2 cellular contexts compared by ENCODE assay signal in genomic region chr1:236495359-236496120, GRCh38.
TF ChIP-seq lines count a peak whose summit lies in the region.

No MANE protein-coding gene starts in this region.

TF ChIP-seq in A549, 52 proteins besides CTCF, POLR2A, EP300 and RAD21:
- TF ChIP-seq, protein P1, sequence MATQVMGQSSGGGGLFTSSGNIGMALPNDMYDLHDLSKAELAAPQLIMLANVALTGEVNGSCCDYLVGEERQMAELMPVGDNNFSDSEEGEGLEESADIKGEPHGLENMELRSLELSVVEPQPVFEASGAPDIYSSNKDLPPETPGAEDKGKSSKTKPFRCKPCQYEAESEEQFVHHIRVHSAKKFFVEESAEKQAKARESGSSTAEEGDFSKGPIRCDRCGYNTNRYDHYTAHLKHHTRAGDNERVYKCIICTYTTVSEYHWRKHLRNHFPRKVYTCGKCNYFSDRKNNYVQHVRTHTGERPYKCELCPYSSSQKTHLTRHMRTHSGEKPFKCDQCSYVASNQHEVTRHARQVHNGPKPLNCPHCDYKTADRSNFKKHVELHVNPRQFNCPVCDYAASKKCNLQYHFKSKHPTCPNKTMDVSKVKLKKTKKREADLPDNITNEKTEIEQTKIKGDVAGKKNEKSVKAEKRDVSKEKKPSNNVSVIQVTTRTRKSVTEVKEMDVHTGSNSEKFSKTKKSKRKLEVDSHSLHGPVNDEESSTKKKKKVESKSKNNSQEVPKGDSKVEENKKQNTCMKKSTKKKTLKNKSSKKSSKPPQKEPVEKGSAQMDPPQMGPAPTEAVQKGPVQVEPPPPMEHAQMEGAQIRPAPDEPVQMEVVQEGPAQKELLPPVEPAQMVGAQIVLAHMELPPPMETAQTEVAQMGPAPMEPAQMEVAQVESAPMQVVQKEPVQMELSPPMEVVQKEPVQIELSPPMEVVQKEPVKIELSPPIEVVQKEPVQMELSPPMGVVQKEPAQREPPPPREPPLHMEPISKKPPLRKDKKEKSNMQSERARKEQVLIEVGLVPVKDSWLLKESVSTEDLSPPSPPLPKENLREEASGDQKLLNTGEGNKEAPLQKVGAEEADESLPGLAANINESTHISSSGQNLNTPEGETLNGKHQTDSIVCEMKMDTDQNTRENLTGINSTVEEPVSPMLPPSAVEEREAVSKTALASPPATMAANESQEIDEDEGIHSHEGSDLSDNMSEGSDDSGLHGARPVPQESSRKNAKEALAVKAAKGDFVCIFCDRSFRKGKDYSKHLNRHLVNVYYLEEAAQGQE (IDR thresholded peaks at IDR 0.05) = no peak
- TF ChIP-seq POLR2AphosphoS2 (conservative IDR thresholded peaks at IDR 0.05; ENCODE audit: low read length) (no peak), MYC (IDR thresholded peaks at IDR 0.05; ENCODE audit: borderline replicate concordance, low read length) (no peak), BCL3 (IDR thresholded peaks at IDR 0.05) (no peak), KDM5A (IDR thresholded peaks at IDR 0.05) (no peak), FOXS1 (CRISPR knock-in tag; IDR thresholded peaks at IDR 0.05) (no peak), ZFP36 (IDR thresholded peaks at IDR 0.05; ENCODE audit: borderline replicate concordance, partially characterized antibody) (no peak), JUN (IDR thresholded peaks at IDR 0.05) (no peak), HOXA7 (CRISPR knock-in tag; IDR thresholded peaks at IDR 0.05) (no peak), SMC3 (IDR thresholded peaks at IDR 0.05) (no peak), HDAC2 (IDR thresholded peaks at IDR 0.05) (no peak), RARB (CRISPR knock-in tag; IDR thresholded peaks at IDR 0.05) (no peak), KDM1A (IDR thresholded peaks at IDR 0.05; ENCODE audit: low read depth) (no peak), HMGXB4 (CRISPR knock-in tag; IDR thresholded peaks at IDR 0.05; ENCODE audit: borderline replicate concordance) (no peak), USF2 (IDR thresholded peaks at IDR 0.05) (no peak), CBX2 (IDR thresholded peaks at IDR 0.05; ENCODE audit: borderline replicate concordance, low read depth) (no peak)
- TF ChIP-seq, protein P2, sequence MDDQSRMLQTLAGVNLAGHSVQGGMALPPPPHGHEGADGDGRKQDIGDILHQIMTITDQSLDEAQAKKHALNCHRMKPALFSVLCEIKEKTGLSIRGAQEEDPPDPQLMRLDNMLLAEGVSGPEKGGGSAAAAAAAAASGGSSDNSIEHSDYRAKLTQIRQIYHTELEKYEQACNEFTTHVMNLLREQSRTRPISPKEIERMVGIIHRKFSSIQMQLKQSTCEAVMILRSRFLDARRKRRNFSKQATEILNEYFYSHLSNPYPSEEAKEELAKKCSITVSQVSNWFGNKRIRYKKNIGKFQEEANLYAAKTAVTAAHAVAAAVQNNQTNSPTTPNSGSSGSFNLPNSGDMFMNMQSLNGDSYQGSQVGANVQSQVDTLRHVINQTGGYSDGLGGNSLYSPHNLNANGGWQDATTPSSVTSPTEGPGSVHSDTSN (IDR thresholded peaks at IDR 0.05) = no peak
- TF ChIP-seq, protein P3, sequence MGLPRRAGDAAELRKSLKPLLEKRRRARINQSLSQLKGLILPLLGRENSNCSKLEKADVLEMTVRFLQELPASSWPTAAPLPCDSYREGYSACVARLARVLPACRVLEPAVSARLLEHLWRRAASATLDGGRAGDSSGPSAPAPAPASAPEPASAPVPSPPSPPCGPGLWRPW (IDR thresholded peaks at IDR 0.05) = no peak
TF ChIP-seq in A549: peak in this region for 0.

TF ChIP-seq in GM12878, 131 proteins besides CTCF, POLR2A, EP300 and RAD21:
- no peak for TF ChIP-seq TCF12 (IDR thresholded peaks at IDR 0.05; ENCODE audit: low read depth, low read length)
- TF ChIP-seq, protein P4, sequence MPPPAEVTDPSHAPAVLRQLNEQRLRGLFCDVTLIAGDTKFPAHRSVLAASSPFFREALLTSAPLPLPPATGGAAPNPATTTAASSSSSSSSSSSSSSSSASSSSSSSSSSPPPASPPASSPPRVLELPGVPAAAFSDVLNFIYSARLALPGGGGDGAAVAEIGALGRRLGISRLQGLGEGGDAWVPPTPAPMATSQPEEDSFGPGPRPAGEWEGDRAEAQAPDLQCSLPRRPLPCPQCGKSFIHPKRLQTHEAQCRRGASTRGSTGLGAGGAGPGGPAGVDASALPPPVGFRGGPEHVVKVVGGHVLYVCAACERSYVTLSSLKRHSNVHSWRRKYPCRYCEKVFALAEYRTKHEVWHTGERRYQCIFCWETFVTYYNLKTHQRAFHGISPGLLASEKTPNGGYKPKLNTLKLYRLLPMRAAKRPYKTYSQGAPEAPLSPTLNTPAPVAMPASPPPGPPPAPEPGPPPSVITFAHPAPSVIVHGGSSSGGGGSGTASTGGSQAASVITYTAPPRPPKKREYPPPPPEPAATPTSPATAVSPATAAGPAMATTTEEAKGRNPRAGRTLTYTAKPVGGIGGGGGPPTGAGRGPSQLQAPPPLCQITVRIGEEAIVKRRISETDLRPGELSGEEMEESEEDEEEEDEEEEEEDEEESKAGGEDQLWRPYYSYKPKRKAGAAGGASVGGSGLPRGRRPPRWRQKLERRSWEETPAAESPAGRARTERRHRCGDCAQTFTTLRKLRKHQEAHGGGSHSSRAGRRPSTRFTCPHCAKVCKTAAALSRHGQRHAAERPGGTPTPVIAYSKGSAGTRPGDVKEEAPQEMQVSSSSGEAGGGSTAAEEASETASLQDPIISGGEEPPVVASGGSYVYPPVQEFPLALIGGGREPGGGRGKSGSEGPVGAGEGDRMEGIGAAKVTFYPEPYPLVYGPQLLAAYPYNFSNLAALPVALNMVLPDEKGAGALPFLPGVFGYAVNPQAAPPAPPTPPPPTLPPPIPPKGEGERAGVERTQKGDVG (CRISPR knock-in tag; IDR thresholded peaks at IDR 0.05) = no peak
- no peak for TF ChIP-seq KAT2A (conservative IDR thresholded peaks at IDR 0.05; ENCODE audit: control insufficient read depth, low read depth, low read length)
- no peak for TF ChIP-seq ZNF687 (IDR thresholded peaks at IDR 0.05)
- TF ChIP-seq RBBP5 (conservative IDR thresholded peaks at IDR 0.05) = no peak
- no peak for TF ChIP-seq MAX (IDR thresholded peaks at IDR 0.05; ENCODE audit: low read depth, low read length)
- TF ChIP-seq TCF3 (IDR thresholded peaks at IDR 0.05; ENCODE audit: borderline replicate concordance, insufficient read depth, low read depth, low read length) = no peak
- TF ChIP-seq NFYA (IDR thresholded peaks at IDR 0.05; ENCODE audit: borderline replicate concordance, low read depth, low read length) = no peak
- TF ChIP-seq SIX5 (IDR thresholded peaks at IDR 0.05; ENCODE audit: low read depth, low read length, severe bottlenecking) = no peak
- TF ChIP-seq RUNX3 (IDR thresholded peaks at IDR 0.05; ENCODE audit: low read length) = no peak
- no peak for TF ChIP-seq USF1 (IDR thresholded peaks at IDR 0.05; ENCODE audit: borderline replicate concordance, extremely low read length, insufficient read depth, low read depth, low read length)
- TF ChIP-seq, protein P1 (IDR thresholded peaks at IDR 0.05; ENCODE audit: low read depth, low read length) = no peak
- TF ChIP-seq NR2F1 (conservative IDR thresholded peaks at IDR 0.05) = no peak
- TF ChIP-seq, protein P5, sequence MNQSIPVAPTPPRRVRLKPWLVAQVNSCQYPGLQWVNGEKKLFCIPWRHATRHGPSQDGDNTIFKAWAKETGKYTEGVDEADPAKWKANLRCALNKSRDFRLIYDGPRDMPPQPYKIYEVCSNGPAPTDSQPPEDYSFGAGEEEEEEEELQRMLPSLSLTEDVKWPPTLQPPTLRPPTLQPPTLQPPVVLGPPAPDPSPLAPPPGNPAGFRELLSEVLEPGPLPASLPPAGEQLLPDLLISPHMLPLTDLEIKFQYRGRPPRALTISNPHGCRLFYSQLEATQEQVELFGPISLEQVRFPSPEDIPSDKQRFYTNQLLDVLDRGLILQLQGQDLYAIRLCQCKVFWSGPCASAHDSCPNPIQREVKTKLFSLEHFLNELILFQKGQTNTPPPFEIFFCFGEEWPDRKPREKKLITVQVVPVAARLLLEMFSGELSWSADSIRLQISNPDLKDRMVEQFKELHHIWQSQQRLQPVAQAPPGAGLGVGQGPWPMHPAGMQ (IDR thresholded peaks at IDR 0.05; ENCODE audit: borderline replicate concordance) = no peak
- TF ChIP-seq SMC3 (IDR thresholded peaks at IDR 0.05; ENCODE audit: borderline replicate concordance, low read length) = no peak
- TF ChIP-seq BCL3 (IDR thresholded peaks at IDR 0.05; ENCODE audit: borderline replicate concordance, insufficient read depth, low read depth, low read length, poor library complexity, severe bottlenecking) = no peak
